1 cellular context compared by ENCODE assay signal in genomic region chr6:85163553-85163952, GRCh38.
TF ChIP-seq lines count a peak whose summit lies in the region.

No MANE protein-coding gene starts in this region.

TF ChIP-seq in GM23338, 12 proteins besides CTCF, POLR2A, EP300 and RAD21 (continued from another document):
- TF ChIP-seq, protein P1, sequence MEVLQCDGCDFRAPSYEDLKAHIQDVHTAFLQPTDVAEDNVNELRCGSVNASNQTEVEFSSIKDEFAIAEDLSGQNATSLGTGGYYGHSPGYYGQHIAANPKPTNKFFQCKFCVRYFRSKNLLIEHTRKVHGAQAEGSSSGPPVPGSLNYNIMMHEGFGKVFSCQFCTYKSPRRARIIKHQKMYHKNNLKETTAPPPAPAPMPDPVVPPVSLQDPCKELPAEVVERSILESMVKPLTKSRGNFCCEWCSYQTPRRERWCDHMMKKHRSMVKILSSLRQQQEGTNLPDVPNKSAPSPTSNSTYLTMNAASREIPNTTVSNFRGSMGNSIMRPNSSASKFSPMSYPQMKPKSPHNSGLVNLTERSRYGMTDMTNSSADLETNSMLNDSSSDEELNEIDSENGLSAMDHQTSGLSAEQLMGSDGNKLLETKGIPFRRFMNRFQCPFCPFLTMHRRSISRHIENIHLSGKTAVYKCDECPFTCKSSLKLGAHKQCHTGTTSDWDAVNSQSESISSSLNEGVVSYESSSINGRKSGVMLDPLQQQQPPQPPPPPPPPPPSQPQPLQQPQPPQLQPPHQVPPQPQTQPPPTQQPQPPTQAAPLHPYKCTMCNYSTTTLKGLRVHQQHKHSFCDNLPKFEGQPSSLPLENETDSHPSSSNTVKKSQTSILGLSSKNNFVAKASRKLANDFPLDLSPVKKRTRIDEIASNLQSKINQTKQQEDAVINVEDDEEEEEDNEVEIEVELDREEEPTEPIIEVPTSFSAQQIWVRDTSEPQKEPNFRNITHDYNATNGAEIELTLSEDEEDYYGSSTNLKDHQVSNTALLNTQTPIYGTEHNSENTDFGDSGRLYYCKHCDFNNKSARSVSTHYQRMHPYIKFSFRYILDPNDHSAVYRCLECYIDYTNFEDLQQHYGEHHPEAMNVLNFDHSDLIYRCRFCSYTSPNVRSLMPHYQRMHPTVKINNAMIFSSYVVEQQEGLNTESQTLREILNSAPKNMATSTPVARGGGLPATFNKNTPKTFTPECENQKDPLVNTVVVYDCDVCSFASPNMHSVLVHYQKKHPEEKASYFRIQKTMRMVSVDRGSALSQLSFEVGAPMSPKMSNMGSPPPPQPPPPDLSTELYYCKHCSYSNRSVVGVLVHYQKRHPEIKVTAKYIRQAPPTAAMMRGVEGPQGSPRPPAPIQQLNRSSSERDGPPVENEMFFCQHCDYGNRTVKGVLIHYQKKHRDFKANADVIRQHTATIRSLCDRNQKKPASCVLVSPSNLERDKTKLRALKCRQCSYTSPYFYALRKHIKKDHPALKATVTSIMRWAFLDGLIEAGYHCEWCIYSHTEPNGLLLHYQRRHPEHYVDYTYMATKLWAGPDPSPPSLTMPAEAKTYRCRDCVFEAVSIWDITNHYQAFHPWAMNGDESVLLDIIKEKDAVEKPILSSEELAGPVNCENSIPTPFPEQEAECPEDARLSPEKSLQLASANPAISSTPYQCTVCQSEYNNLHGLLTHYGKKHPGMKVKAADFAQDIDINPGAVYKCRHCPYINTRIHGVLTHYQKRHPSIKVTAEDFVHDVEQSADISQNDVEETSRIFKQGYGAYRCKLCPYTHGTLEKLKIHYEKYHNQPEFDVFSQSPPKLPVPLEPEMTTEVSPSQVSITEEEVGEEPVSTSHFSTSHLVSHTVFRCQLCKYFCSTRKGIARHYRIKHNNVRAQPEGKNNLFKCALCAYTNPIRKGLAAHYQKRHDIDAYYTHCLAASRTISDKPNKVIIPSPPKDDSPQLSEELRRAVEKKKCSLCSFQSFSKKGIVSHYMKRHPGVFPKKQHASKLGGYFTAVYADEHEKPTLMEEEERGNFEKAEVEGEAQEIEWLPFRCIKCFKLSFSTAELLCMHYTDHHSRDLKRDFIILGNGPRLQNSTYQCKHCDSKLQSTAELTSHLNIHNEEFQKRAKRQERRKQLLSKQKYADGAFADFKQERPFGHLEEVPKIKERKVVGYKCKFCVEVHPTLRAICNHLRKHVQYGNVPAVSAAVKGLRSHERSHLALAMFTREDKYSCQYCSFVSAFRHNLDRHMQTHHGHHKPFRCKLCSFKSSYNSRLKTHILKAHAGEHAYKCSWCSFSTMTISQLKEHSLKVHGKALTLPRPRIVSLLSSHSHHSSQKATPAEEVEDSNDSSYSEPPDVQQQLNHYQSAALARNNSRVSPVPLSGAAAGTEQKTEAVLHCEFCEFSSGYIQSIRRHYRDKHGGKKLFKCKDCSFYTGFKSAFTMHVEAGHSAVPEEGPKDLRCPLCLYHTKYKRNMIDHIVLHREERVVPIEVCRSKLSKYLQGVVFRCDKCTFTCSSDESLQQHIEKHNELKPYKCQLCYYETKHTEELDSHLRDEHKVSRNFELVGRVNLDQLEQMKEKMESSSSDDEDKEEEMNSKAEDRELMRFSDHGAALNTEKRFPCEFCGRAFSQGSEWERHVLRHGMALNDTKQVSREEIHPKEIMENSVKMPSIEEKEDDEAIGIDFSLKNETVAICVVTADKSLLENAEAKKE (CRISPR knock-in tag; IDR thresholded peaks at IDR 0.05): no peak
- no peak for TF ChIP-seq ZNF114 (CRISPR knock-in tag; IDR thresholded peaks at IDR 0.05)
- TF ChIP-seq STAT1 (IDR thresholded peaks at IDR 0.05; ENCODE audit: unreplicated experiment): no peak
